8 cellular contexts compared by ENCODE assay signal in the genomic region with DNA sequence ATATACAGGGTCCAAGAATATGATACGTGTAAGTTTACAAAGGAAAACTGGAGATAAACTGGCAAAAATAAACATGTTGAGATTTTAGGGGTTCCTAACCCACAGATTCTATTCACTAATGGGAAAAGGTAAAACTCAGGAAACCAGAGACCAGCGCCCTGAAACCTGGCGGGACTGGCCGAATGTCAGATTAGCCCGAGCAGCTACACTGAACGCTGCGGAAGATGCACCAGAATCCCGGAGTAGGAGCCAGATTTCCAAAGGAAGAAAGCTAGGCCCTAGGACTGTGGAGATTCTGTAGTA. TPM values are rescaled to one million over a fixed set of nuclear protein-coding genes. Genes with fewer than 3 reads are reported as not detected.
A peak's percentile ranks its signal among the peaks of the same experiment; 100 is the strongest.
DNase-seq lines count a peak whose midpoint lies in the region; ATAC-seq lines count a peak whose summit lies in the region.

No MANE protein-coding gene starts in this region.

- H3K9me3 ChIP-seq in BLaER1 treated with 17β-estradiol and CSF1 and Interleukin-3, amounts not matched to agents 10 nM and 100 nM (replicated peaks in 1 of 11): no peaks in the 10 kb centered on the region; a peak in 3 of 22 replicates
- H3K9me3 ChIP-seq in ectodermal cell (ENCODE audit: control insufficient read depth, low read length): no peaks in the 10 kb centered on the region

- H3K4me1 ChIP-seq in BLaER1 treated with 17β-estradiol and CSF1 and Interleukin-3, amounts not matched to agents 10 nM and 100 nM: peaks cover 26 to 56% (median 35%) of the 10 kb centered on the region in 10 experiments
- peaks cover 5% of the 10 kb centered on the region for H3K4me1 ChIP-seq in ectodermal cell (ENCODE audit: control insufficient read depth, insufficient read depth, low read length)

- peaks cover 0 to 33% (median 21%) of the 10 kb centered on the region in 11 experiments; a peak in 16 of 22 replicates for H4K20me1 ChIP-seq in BLaER1 treated with 17β-estradiol and CSF1 and Interleukin-3, amounts not matched to agents 10 nM and 100 nM

- H3K9me3 Mint-ChIP-seq in IgD-negative memory B cell: no peaks in the 10 kb centered on the region
- H3K9me3 Mint-ChIP-seq in naive thymus-derived CD8-positive, alpha-beta T cell: no peaks in the 10 kb centered on the region

- no peaks in the 10 kb centered on the region for H3K27me3 ChIP-seq in BLaER1 treated with 17β-estradiol and CSF1 and Interleukin-3, amounts not matched to agents 10 nM and 100 nM
- no peaks in the 10 kb centered on the region for H3K27me3 ChIP-seq in ectodermal cell (ENCODE audit: control insufficient read depth, insufficient read depth, low read length, poor library complexity, severe bottlenecking)

- peaks cover 0 to 30% (median 19%) of the 10 kb centered on the region in 11 experiments; a peak in 18 of 22 replicates for H3K36me3 ChIP-seq in BLaER1 treated with 17β-estradiol and CSF1 and Interleukin-3, amounts not matched to agents 10 nM and 100 nM
- H3K36me3 ChIP-seq in ectodermal cell (ENCODE audit: control insufficient read depth, insufficient read depth, low read length): no peaks in the 10 kb centered on the region

- no peak for DNase-seq in naive thymus-derived CD8-positive, alpha-beta T cell
- no peak for DNase-seq in NCI-H526 (lab: John Stamatoyannopoulos, UW)
- DNase-seq in NCI-H82 treated with DMSO at 0.1 percent for 48 hours (lab: John Stamatoyannopoulos, UW; ENCODE audit: unreplicated experiment): no peak
- DNase-seq in NCI-H2171 (lab: John Stamatoyannopoulos, UW): no peak

- ATAC-seq in GM21528 (IDR thresholded peaks at IDR 0.05; ENCODE audit: low FRiP score, unreplicated experiment): peak; percentile 41
- no peak for ATAC-seq in naive thymus-derived CD8-positive, alpha-beta T cell

- H3K9ac ChIP-seq in BLaER1 treated with 17β-estradiol and CSF1 and Interleukin-3, amounts not matched to agents 10 nM and 100 nM: peak overlapping the region; percentile 86 to 96 (median 93)

- H3K27ac ChIP-seq in BLaER1 treated with 17β-estradiol and CSF1 and Interleukin-3, amounts not matched to agents 10 nM and 100 nM: peak overlapping the region; percentile 72 to 96 (median 90)
- peak overlapping the region; percentile 56 for H3K27ac ChIP-seq in ectodermal cell (ENCODE audit: insufficient read depth, low read depth, low read length, poor library complexity, severe bottlenecking)

- WGBS in ectodermal cell, 2 experiments: 1 to 2% methylated on average over 8 of the region's 8 CpGs

- peak overlapping the region in 2 of 3 donors; percentile 99 to 100 for H3K27ac Mint-ChIP-seq in IgD-negative memory B cell
- peak overlapping the region in 9 of 10 donors; percentile 99 to 100 (median 100) for H3K27ac Mint-ChIP-seq in naive thymus-derived CD8-positive, alpha-beta T cell

- peak overlapping the region; percentile 82 to 98 (median 89) for H3K4me3 ChIP-seq in BLaER1 treated with 17β-estradiol and CSF1 and Interleukin-3, amounts not matched to agents 10 nM and 100 nM
- H3K4me3 ChIP-seq in ectodermal cell (ENCODE audit: insufficient read depth, low read depth, low read length): peak overlapping the region; percentile 74

- POLR2A ChIA-PET in naive thymus-derived CD8-positive, alpha-beta T cell (lab: Charles Lee): interaction anchor here (1.0 to 2.4 kb wide), 7 partner anchors 28 to 322 kb away, joined by 3 to 17 read pairs (median 8); partner anchors contain the start of genes ANKAR, OSGEPL1 and SLC40A1

- H3K4me1 Mint-ChIP-seq in IgD-negative memory B cell: peaks cover 8 to 20% (median 12%) of the 10 kb centered on the region in 3 donors
- H3K4me1 Mint-ChIP-seq in naive thymus-derived CD8-positive, alpha-beta T cell: peaks cover 0 to 14% (median 8%) of the 10 kb centered on the region in 4 donors

- peak overlapping the region; percentile 65 to 84 (median 74) for H3K4me2 ChIP-seq in BLaER1 treated with 17β-estradiol and CSF1 and Interleukin-3, amounts not matched to agents 10 nM and 100 nM

- H3K27me3 Mint-ChIP-seq in IgD-negative memory B cell: no peaks in the 10 kb centered on the region
- no peaks in the 10 kb centered on the region for H3K27me3 Mint-ChIP-seq in naive thymus-derived CD8-positive, alpha-beta T cell

- H3K36me3 Mint-ChIP-seq in IgD-negative memory B cell: peaks cover 2% of the 10 kb centered on the region
- peaks cover 0 to 2% (median 0%) of the 10 kb centered on the region in 3 donors for H3K36me3 Mint-ChIP-seq in naive thymus-derived CD8-positive, alpha-beta T cell

- peak overlapping the region in 3 of 4 donors; percentile 99 to 100 (median 99) for H3K4me3 Mint-ChIP-seq in IgD-negative memory B cell
- peak overlapping the region in 4 of 10 donors; percentile 97 to 100 (median 100) for H3K4me3 Mint-ChIP-seq in naive thymus-derived CD8-positive, alpha-beta T cell

RNA-seq across cellular contexts. Expression of gene WDR75, which starts 0.7 kb away (rescaled TPM):
- 11.0 TPM for polyA plus RNA-seq in IgD-negative memory B cell
- polyA plus RNA-seq in ectodermal cell (2013, experiment 1 of 4): 73.6 TPM
- 67.0 TPM for polyA plus RNA-seq in ectodermal cell (2013, experiment 2 of 4)
- 61.0 TPM for polyA plus RNA-seq in ectodermal cell (2013, experiment 3 of 4)
- polyA plus RNA-seq in ectodermal cell (2013, experiment 4 of 4): 65.7 TPM
- 10 to 100 TPM; 64.1 to 67.4 TPM for total RNA-seq in naive thymus-derived CD8-positive, alpha-beta T cell
- polyA plus RNA-seq in naive thymus-derived CD8-positive, alpha-beta T cell: 10 to 100 TPM in 1 of 3 donors, 1 to 10 TPM in 2; 8.3 to 17.5 (median 9.5) TPM
